ENCODE assay signal across 8 cellular contexts in genomic region chr2:210577263-210578071, GRCh38. TPM values are rescaled to one million over a fixed set of nuclear protein-coding genes. Genes with fewer than 3 reads are reported as not detected.
DNase-seq lines count a peak whose midpoint lies in the region; ATAC-seq and TF ChIP-seq lines count a peak whose summit lies in the region.

No MANE protein-coding gene starts in this region.

- H3K4me1 ChIP-seq in adipocyte (ENCODE audit: control insufficient read depth, insufficient read depth, low read length) (peaks cover 2% of the 10 kb centered on the region), thoracic aorta (ENCODE audit: control insufficient read depth in 1 of 2, low read depth in 2 of 2) (no peaks in the 10 kb centered on the region)

- H3K36me3 ChIP-seq in adipocyte (ENCODE audit: control insufficient read depth, insufficient read depth, low read length, severe bottlenecking): no peaks in the 10 kb centered on the region
- no peaks in the 10 kb centered on the region for H3K36me3 ChIP-seq in thoracic aorta

- no peak overlapping the region for H3K9ac ChIP-seq in adipocyte (ENCODE audit: low read length)

- peak; percentile 65 for TF ChIP-seq CTCF in thoracic aorta (IDR thresholded peaks at IDR 0.05)

- H3K27ac ChIP-seq in thoracic aorta: no peak overlapping the region

- no peak overlapping the region for H3K4me3 ChIP-seq in adipocyte (ENCODE audit: low read length)
- H3K4me3 ChIP-seq in thoracic aorta: no peak overlapping the region

- H3K27me3 ChIP-seq in adipocyte (replicated peaks; ENCODE audit: control insufficient read depth, insufficient read depth, low read length): no peaks in the 10 kb centered on the region
- no peaks in the 10 kb centered on the region for H3K27me3 ChIP-seq in thoracic aorta (replicated peaks; ENCODE audit: insufficient read depth)

- H3K9me3 ChIP-seq in adipocyte (ENCODE audit: control insufficient read depth, low read length): no peaks in the 10 kb centered on the region
- no peaks in the 10 kb centered on the region for H3K9me3 ChIP-seq in thoracic aorta

- ATAC-seq in GM18867 (IDR thresholded peaks at IDR 0.05; ENCODE audit: unreplicated experiment): peak; percentile 91
- ATAC-seq in HG02943 (IDR thresholded peaks at IDR 0.05; ENCODE audit: low read depth, unreplicated experiment): peak; percentile 86
- ATAC-seq in thoracic aorta (ENCODE audit: insufficient number of reproducible peaks, low FRiP score, low read depth): no peak

- DNase-seq in COR-L47 (lab: John Stamatoyannopoulos, UW): peak; percentile 57
- peak; percentile 50 for DNase-seq in NCI-H1694 (lab: John Stamatoyannopoulos, UW)
- DNase-seq in adipocyte (ENCODE audit: low read depth): peak; percentile 77
- DNase-seq in iPS-NIHi7 (ENCODE audit: extremely low spot score): peak; percentile 65
- no peak for DNase-seq in thoracic aorta (ENCODE audit: low spot score)
- DNase-seq in stimulated activated CD4-positive, alpha-beta T cell treated with anti-CD3 and anti-CD28 coated beads, Interleukin-1b, Interleukin-23, amount 100 ng/mL, for 48 hours: no peak

RNA-seq across cellular contexts. Expression of gene CPS1, which starts 21.1 kb away (rescaled TPM):
- total RNA-seq in thoracic aorta: 1 to 10 TPM; 3.4 to 3.5 TPM

Comparison
In these comparisons a context has a peak if more than half of its experiments do, and no peak if none do; other contexts are left out.
1. DNase-seq: peak in COR-L47 (single experiment), NCI-H1694 (single experiment), adipocyte (single experiment) and iPS-NIHi7 (single experiment); none in thoracic aorta (single experiment) and stimulated activated CD4-positive, alpha-beta T cell treated with anti-CD3 and anti-CD28 coated beads, Interleukin-1b, Interleukin-23, amount 100 ng/mL, for 48 hours (single experiment).